Comparison of ENCODE assay signal across 13 cellular contexts in genomic region chr10:77605466-77605865, GRCh38. TPM values are rescaled to one million over a fixed set of nuclear protein-coding genes. Genes with fewer than 3 reads are reported as not detected.
DNase-seq lines count a peak whose midpoint lies in the region; ATAC-seq and TF ChIP-seq lines count a peak whose summit lies in the region.
"Had no signal": no experiment of that assay in that cellular context is flagged by ENCODE, and none has a peak within 500 bp of the region (broad histone marks: within the 10 kb centered on the region; RNA-seq: fewer than 3 reads in every experiment).

No MANE protein-coding gene starts in this region.

- H3K79me2 ChIP-seq in PC-3 (ENCODE audit: low read length), result peaks cover 95% of the 10 kb centered on the region

- H3K36me3 ChIP-seq in PC-3 (ENCODE audit: low read depth, low read length), result no peaks in the 10 kb centered on the region
- no peaks in the 10 kb centered on the region for H3K36me3 ChIP-seq in spleen
- H3K36me3 ChIP-seq: esophagus squamous epithelium, ovary had no signal

- H3K27ac ChIP-seq in PC-3 (ENCODE audit: low read length), result no peak overlapping the region
- peak overlapping the region in 1 of 8 donors; percentile 81 for H3K27ac ChIP-seq in spleen
- H3K27ac ChIP-seq: 22Rv1, esophagus squamous epithelium, ovary had no signal

- H3K4me1 ChIP-seq in PC-3 (ENCODE audit: insufficient read depth, low read length), result peaks cover 61% of the 10 kb centered on the region
- peaks cover 13 to 52% (median 35%) of the 10 kb centered on the region in 6 donors for H3K4me1 ChIP-seq in spleen

- no peak overlapping the region for H3K9ac ChIP-seq in PC-3 (ENCODE audit: low read length)

- TF ChIP-seq CTCF in PC-3 (conservative IDR thresholded peaks at IDR 0.05; ENCODE audit: low read depth, low read length) (peak; percentile 70), spleen (IDR thresholded peaks at IDR 0.05 in 8 of 11, conservative IDR thresholded peaks at IDR 0.05 in 3 of 11) (no peak)

- H3K27me3 ChIP-seq in PC-3 (ENCODE audit: low read length) (no peaks in the 10 kb centered on the region), spleen (replicated peaks in 1 of 7) (no peaks in the 10 kb centered on the region)
- H3K27me3 ChIP-seq: esophagus squamous epithelium, ovary had no signal

- no peak overlapping the region for H2AFZ ChIP-seq in PC-3 (ENCODE audit: low read length)

- WGBS in spleen, 5 donors, result 76 to 91% (median 86%) methylated on average over 3 to 4 of the region's 4 CpGs

- CTCF ChIA-PET in PC-3 (lab: Charles Lee), result interaction anchor here (0.7 to 1.0 kb wide), 3 partner anchors 22 to 424 kb away, joined by 3 to 4 read pairs (median 3); no protein-coding TSS in a partner anchor

- intact Hi-C loops in PC-3 (cut with micrococcal nuclease), result no loop called here
- intact Hi-C loops in posterior vena cava (cut with DNase I), result no loop called here
- intact Hi-C loops in spleen (cut with DNase I; ENCODE audit: low total_unique reads), result no loop called here

- peak; percentile 61 for DNase-seq in DMS 273 (lab: John Stamatoyannopoulos, UW; ENCODE audit: unreplicated experiment)
- DNase-seq in DMS 273 treated with DMSO at 0.1 percent for 48 hours (lab: John Stamatoyannopoulos, UW), result no peak
- DNase-seq in PC-3, result peak; percentile 75
- peak; percentile 38 for DNase-seq in fibroblast of gingiva (ENCODE audit: low read depth)
- DNase-seq in posterior vena cava (ENCODE audit: low spot score), result peak; percentile 71
- DNase-seq in spleen, result no peak
- no peak for DNase-seq in ureter (ENCODE audit: low spot score)
- no peak for DNase-seq in Ammon's horn (ENCODE audit: low spot score)
- DNase-seq: activated CD4-positive, alpha-beta T cell treated with anti-CD3 and anti-CD28 coated beads for 4 hours; esophagus squamous epithelium; NCI-H748 treated with DMSO at 0.1 percent for 48 hours; ovary had no signal

- ATAC-seq in PC-3, result peak; percentile 62

- POLR2A ChIA-PET in PC-3 (lab: Charles Lee; ENCODE audit: unreplicated experiment), result no interaction called here

- no peak for TF ChIP-seq POLR2A in spleen (IDR thresholded peaks at IDR 0.05)

- no peaks in the 10 kb centered on the region for H3K9me3 ChIP-seq in PC-3 (ENCODE audit: low read length)
- H3K9me3 ChIP-seq in spleen, result no peaks in the 10 kb centered on the region
- H3K9me3 ChIP-seq: esophagus squamous epithelium, ovary had no signal

- H3K4me3 ChIP-seq in PC-3 (ENCODE audit: low read length) (no peak overlapping the region), spleen (no peak overlapping the region)
- H3K4me3 ChIP-seq: esophagus squamous epithelium, ovary had no signal

- H3K9me2 ChIP-seq in PC-3 (replicated peaks; ENCODE audit: low read length), result no peaks in the 10 kb centered on the region

- BruUV-seq in PC-3 (replicated peaks; lab: Mats Ljungman, UMichigan), result no TSS peak

- no peak overlapping the region for H3K4me2 ChIP-seq in PC-3 (ENCODE audit: low read length)

- H4K20me1 ChIP-seq in PC-3 (ENCODE audit: low read length), result no peaks in the 10 kb centered on the region

- H3F3A ChIP-seq in PC-3 (ENCODE audit: low read length, unreplicated experiment), result no peaks in the 10 kb centered on the region

RNA-seq across cellular contexts. Expression of gene KCNMA1, which starts 32.1 kb away (rescaled TPM):
- 143 and 193 TPM in 2 replicates for total RNA-seq in PC-3 (2014; rRNA removed)
- 100 to 1,000 TPM in 1 of 2 donors, 10 to 100 TPM in 1; 99.7 to 117 TPM for total RNA-seq in posterior vena cava
- total RNA-seq in spleen, result 100 to 1,000 TPM in 2 of 7 donors, 10 to 100 TPM in 5; 39.6 to 114 (median 63.6) TPM
- 10 to 100 TPM in 1 of 3 donors, 1 to 10 TPM in 2; 9.3 to 21.7 (median 10.0) TPM for polyA plus RNA-seq in spleen
- 87.9 TPM for total RNA-seq in ureter

Comparison
In these comparisons a context has a peak if more than half of its experiments do, and no peak if none do; other contexts are left out.
1. DNase-seq: peak in DMS 273 (single experiment), PC-3 (single experiment), fibroblast of gingiva (single experiment) and posterior vena cava (single experiment); none in DMS 273 treated with DMSO at 0.1 percent for 48 hours (single experiment), spleen (single experiment), ureter (single experiment) and Ammon's horn (single experiment).